In the genomic region with DNA sequence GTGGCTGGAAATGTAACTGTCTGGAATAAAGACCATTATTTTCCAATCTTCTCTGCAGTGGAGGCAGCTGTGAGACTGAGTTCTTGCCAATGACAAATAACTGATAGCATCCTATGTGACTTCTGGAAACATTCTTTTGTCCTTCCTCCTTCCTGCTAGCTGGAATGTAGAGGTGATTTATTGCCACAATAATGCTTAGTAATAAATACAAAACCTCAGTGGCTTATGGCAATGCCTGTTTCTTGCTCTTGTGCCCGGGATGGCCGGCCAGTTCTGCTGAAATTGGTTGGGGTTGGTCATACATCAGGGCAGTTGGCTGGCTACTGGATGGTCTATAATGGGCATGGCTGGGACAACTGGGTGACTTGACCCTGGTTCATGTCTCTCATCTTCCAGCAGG, we compare ENCODE assay signal across 17 cellular contexts. TPM values are rescaled to one million over a fixed set of nuclear protein-coding genes. Genes with fewer than 3 reads are reported as not detected.
DNase-seq lines count a peak whose midpoint lies in the region; ATAC-seq and TF ChIP-seq lines count a peak whose summit lies in the region.
"Had no signal": no experiment of that assay in that cellular context is flagged by ENCODE, and none has a peak within 500 bp of the region (broad histone marks: within the 10 kb centered on the region; RNA-seq: fewer than 3 reads in every experiment).

No MANE protein-coding gene starts in this region.

- H3K9me3 ChIP-seq in GM23248 (ENCODE audit: low read depth) (no peaks in the 10 kb centered on the region), T-helper 17 cell (ENCODE audit: control insufficient read depth, low read length, poor library complexity, severe bottlenecking) (no peaks in the 10 kb centered on the region), hepatocyte (ENCODE audit: low read depth) (no peaks in the 10 kb centered on the region)
- H3K9me3 ChIP-seq: left ventricle myocardium inferior, right atrium auricular region had no signal

- H3K36me3 Mint-ChIP-seq in T-helper 17 cell (ENCODE audit: low read depth), result peaks cover 2% of the 10 kb centered on the region
- H3K36me3 Mint-ChIP-seq: CD8-positive, alpha-beta T cell had no signal

- peak overlapping the region; percentile 44 for H3K4me2 ChIP-seq in GM23248 (ENCODE audit: unreplicated experiment)
- no peak overlapping the region for H3K4me2 ChIP-seq in hepatocyte

- 8 to 15% methylated on average over 2 of the region's 2 CpGs for WGBS in GM23248 (ENCODE audit: low coverage in 1 of 2, low lambda C conversion rate in 2 of 2, missing lambda C conversion rate in 2 of 2), 2 experiments
- 87% methylated on average over 2 of the region's 2 CpGs for WGBS in hepatocyte (ENCODE audit: low lambda C conversion rate, missing lambda C conversion rate)

- H3K27ac ChIP-seq in GM23248, result no peak overlapping the region
- peak overlapping the region; percentile 20 for H3K27ac ChIP-seq in hepatocyte
- H3K27ac ChIP-seq: left ventricle myocardium inferior, right atrium auricular region had no signal

- H3K9ac ChIP-seq in GM23248, result no peak overlapping the region

- ATAC-seq in T-helper 17 cell, result no peak
- ATAC-seq in HG02884 (IDR thresholded peaks at IDR 0.05; ENCODE audit: unreplicated experiment), result no peak
- ATAC-seq: CD8-positive, alpha-beta T cell had no signal

- H3K4me3 Mint-ChIP-seq in T-helper 17 cell, result no peak overlapping the region
- H3K4me3 Mint-ChIP-seq: CD8-positive, alpha-beta T cell had no signal

- no peaks in the 10 kb centered on the region for H3K27me3 Mint-ChIP-seq in T-helper 17 cell

- peaks cover 36% of the 10 kb centered on the region for H3K4me1 ChIP-seq in GM23248 (ENCODE audit: insufficient read depth)
- H3K4me1 ChIP-seq in hepatocyte (ENCODE audit: insufficient read depth), result no peaks in the 10 kb centered on the region
- H3K4me1 ChIP-seq: left ventricle myocardium inferior, right atrium auricular region had no signal

- H3F3A ChIP-seq in GM23248 (ENCODE audit: insufficient read depth), result peaks cover 39% of the 10 kb centered on the region

- H3K79me2 ChIP-seq in GM23248 (ENCODE audit: insufficient read depth) (no peaks in the 10 kb centered on the region), hepatocyte (no peaks in the 10 kb centered on the region)

- DNase-seq in BJ (ENCODE audit: low read depth) (peak; percentile 31), GM23248 (peak; percentile 62), T-helper 17 cell (no peak), hepatocyte (ENCODE audit: low spot score) (no peak), NCI-H345 treated with DMSO at 0.1 percent for 48 hours (lab: John Stamatoyannopoulos, UW; ENCODE audit: unreplicated experiment) (no peak), AML-193 (lab: John Stamatoyannopoulos, UW) (no peak)
- DNase-seq: amniotic stem cell; CD8-positive, alpha-beta T cell; cortex of kidney; erythroblast; left ventricle myocardium inferior; NCI-H446 treated with DMSO at 0.1 percent for 48 hours had no signal

- H3K36me3 ChIP-seq in BJ (ENCODE audit: control insufficient read depth, insufficient read depth, low read length), result no peaks in the 10 kb centered on the region
- no peaks in the 10 kb centered on the region for H3K36me3 ChIP-seq in GM23248 (ENCODE audit: low read depth)
- no peaks in the 10 kb centered on the region for H3K36me3 ChIP-seq in hepatocyte (replicated peaks; ENCODE audit: insufficient read depth, low read depth)
- H3K36me3 ChIP-seq: left ventricle myocardium inferior, right atrium auricular region had no signal

- in situ Hi-C loops in GM23248 (cut with MboI), result no loop called here

- H3K4me3 ChIP-seq in BJ (ENCODE audit: low read depth, low read length), result no peak overlapping the region
- H3K4me3 ChIP-seq in GM23248, result no peak overlapping the region
- no peak overlapping the region for H3K4me3 ChIP-seq in hepatocyte
- H3K4me3 ChIP-seq: left ventricle myocardium inferior, right atrium auricular region had no signal

- H3K4me1 Mint-ChIP-seq in T-helper 17 cell, result peaks cover 40% of the 10 kb centered on the region

- H3K27ac Mint-ChIP-seq in T-helper 17 cell, result peak overlapping the region; percentile 8
- H3K27ac Mint-ChIP-seq: CD8-positive, alpha-beta T cell had no signal

- no peak overlapping the region for H2AFZ ChIP-seq in GM23248
- no peak overlapping the region for H2AFZ ChIP-seq in hepatocyte

- TF ChIP-seq CTCF in BJ (IDR thresholded peaks at IDR 0.05; ENCODE audit: insufficient read depth, low read depth, low read length), result no peak
- no peak for TF ChIP-seq CTCF in hepatocyte (IDR thresholded peaks at IDR 0.05; ENCODE audit: poor library complexity)

- POLR2A ChIA-PET in BJ (lab: Charles Lee), result no interaction called here

- H4K20me1 ChIP-seq in GM23248 (ENCODE audit: insufficient read depth), result no peaks in the 10 kb centered on the region
- no peaks in the 10 kb centered on the region for H4K20me1 ChIP-seq in hepatocyte (ENCODE audit: insufficient read depth, poor library complexity, severe bottlenecking)

- H3K9me2 ChIP-seq in GM23248 (ENCODE audit: insufficient read depth) (no peaks in the 10 kb centered on the region), hepatocyte (replicated peaks; ENCODE audit: insufficient read depth) (no peaks in the 10 kb centered on the region)

- H3K27me3 ChIP-seq in BJ (ENCODE audit: control insufficient read depth, insufficient read depth, low read length) (no peaks in the 10 kb centered on the region), GM23248 (replicated peaks; ENCODE audit: insufficient read depth) (no peaks in the 10 kb centered on the region), hepatocyte (no peaks in the 10 kb centered on the region)
- H3K27me3 ChIP-seq: right atrium auricular region had no signal

- CTCF ChIA-PET in BJ (lab: Yijun Ruan, JAX), result interaction anchor here (1.5 to 6.5 kb wide), 2 partner anchors 13 to 320 kb away, joined by 5 to 67 read pairs; a partner anchor contains a TSS

RNA-seq across cellular contexts. Expression of a gene that starts 12.2 kb away (rescaled TPM):
- polyA plus RNA-seq in BJ (2011; rRNA removed) (not detected in 2 replicates), GM23248 (2016; fragmentation: Nextera tagmentation; extraction: Ambion mirVana) (not detected in 2 replicates), hepatocyte (not detected in 2 replicates)
- not detected in 2 replicates for polyA minus RNA-seq in BJ (2011; rRNA and poly(A)+ RNA removed)
- not detected in 2 replicates for total RNA-seq in GM23248 (2014; rRNA removed; shearing (Covaris generic))
- total RNA-seq in T-helper 17 cell (not detected), hepatocyte (not detected in 2 replicates)
- total RNA-seq: CD8-positive, alpha-beta T cell; G401; left ventricle myocardium inferior; right atrium auricular region; ureter had no signal
- polyA plus RNA-seq: neural cell had no signal

RNA-seq across cellular contexts. Expression of a gene that starts 36.5 kb away (rescaled TPM):
- not detected in 2 replicates for polyA plus RNA-seq in BJ (2011; rRNA removed)
- not detected in 2 replicates for polyA minus RNA-seq in BJ (2011; rRNA and poly(A)+ RNA removed)
- total RNA-seq in GM23248 (2014; rRNA removed; shearing (Covaris generic)), result not detected in 2 replicates
- not detected in 2 replicates for polyA plus RNA-seq in GM23248 (2016; fragmentation: Nextera tagmentation; extraction: Ambion mirVana)
- not detected for total RNA-seq in T-helper 17 cell
- not detected in 2 replicates for total RNA-seq in hepatocyte
- polyA plus RNA-seq in hepatocyte, result 0.44 TPM in 1 of 2 replicates, not detected in the other
- total RNA-seq: CD8-positive, alpha-beta T cell; G401; left ventricle myocardium inferior; right atrium auricular region; ureter had no signal
- polyA plus RNA-seq: neural cell had no signal

Comparison
In these comparisons a context has a peak if more than half of its experiments do, and no peak if none do; other contexts are left out.
1. DNase-seq: peak in BJ (single experiment) and GM23248 (single experiment); none in T-helper 17 cell (0 of 3), hepatocyte (single experiment), NCI-H345 treated with DMSO at 0.1 percent for 48 hours (single experiment) and AML-193 (0 of 2).